In the genomic region with DNA sequence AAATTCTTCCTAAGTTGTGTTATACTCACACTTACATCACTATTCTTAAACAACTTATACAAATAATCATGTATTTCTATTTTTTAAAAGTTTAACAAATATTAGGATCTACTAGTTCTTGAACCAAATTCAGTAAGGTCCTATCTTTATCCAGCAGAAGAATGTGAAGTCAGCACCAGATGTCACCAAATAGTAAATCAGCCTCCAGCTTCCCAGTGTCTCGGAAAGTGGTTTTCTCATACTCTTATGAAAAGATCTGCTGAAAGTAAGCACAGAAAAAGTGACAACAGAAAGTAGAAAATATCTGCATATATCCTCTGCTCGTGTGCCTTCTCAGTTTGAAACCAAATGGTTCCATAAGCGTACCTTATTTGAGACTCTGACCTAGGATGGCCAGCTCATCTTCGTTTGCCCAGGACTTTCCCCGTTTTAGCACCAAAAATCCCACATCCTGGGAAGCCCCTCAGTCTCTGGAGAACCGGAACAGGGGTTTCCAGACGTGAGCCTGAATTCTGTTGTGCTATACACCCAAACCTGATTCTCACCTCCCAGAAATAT, we compare ENCODE assay signal across 15 cellular contexts.
DNase-seq lines count a peak whose midpoint lies in the region; ATAC-seq, FAIRE-seq and TF ChIP-seq lines count a peak whose summit lies in the region.
"Had no signal": no experiment of that assay in that cellular context is flagged by ENCODE, and none has a peak within 500 bp of the region (broad histone marks: within the 10 kb centered on the region; RNA-seq: fewer than 3 reads in every experiment).

No MANE protein-coding gene starts in this region.

- DNase-seq in GM18507 (ENCODE audit: extremely low spot score, insufficient read length, low read depth) = no peak
- DNase-seq in nephron progenitor cell = no peak
- no peak for DNase-seq in Kasumi-1 (lab: John Stamatoyannopoulos, UW)
- DNase-seq in stimulated activated naive B cell treated with anti-CD40 and anti-IgM and Interleukin-4, amounts not matched to agents 10 μg/mL and 1 μg/mL and 100 μg/mL, for 72 hours = no peak
- DNase-seq in activated gamma-delta T cell treated with Interleukin-2 at 50 U/mL for 16 hours = no peak
- DNase-seq: NCI-H1092, NCI-H2227 treated with DMSO at 0.1 percent for 48 hours had no signal

- peak; percentile 27 for ATAC-seq in GM21723 (IDR thresholded peaks at IDR 0.05; ENCODE audit: unreplicated experiment)
- ATAC-seq in HG03442 (IDR thresholded peaks at IDR 0.05; ENCODE audit: unreplicated experiment) = peak; percentile 36
- no peak for ATAC-seq in stimulated activated naive B cell treated with anti-CD40 and anti-IgM and Interleukin-4, amounts not matched to agents 10 μg/mL and 1 μg/mL and 100 μg/mL, for 72 hours (replicated peaks)
- no peak; the same call in 2 of the 3 replicates for ATAC-seq in SK-N-SH treated with all-trans-retinoic acid at 6 μM for 48 hours
- ATAC-seq: activated naive CD4-positive, alpha-beta T cell treated with anti-CD3 and anti-CD28 coated beads, Interleukin-2, amount 50 U/mL, for 72 hours; right cardiac atrium had no signal

- H3K4me1 Mint-ChIP-seq in nephron progenitor cell = peaks cover 51% of the 10 kb centered on the region
- no peaks in the 10 kb centered on the region for H3K4me1 Mint-ChIP-seq in stimulated activated naive B cell treated with anti-CD40 and anti-IgM and Interleukin-4, amounts not matched to agents 10 μg/mL and 1 μg/mL and 100 μg/mL, for 72 hours

- peak; percentile 18 for FAIRE-seq in GM18507 (lab: Jason Lieb, UNC)

- peak overlapping the region; percentile 88 for H3K27ac Mint-ChIP-seq in nephron progenitor cell
- no peak overlapping the region for H3K27ac Mint-ChIP-seq in stimulated activated naive B cell treated with anti-CD40 and anti-IgM and Interleukin-4, amounts not matched to agents 10 μg/mL and 1 μg/mL and 100 μg/mL, for 72 hours
- H3K27ac Mint-ChIP-seq: activated naive CD4-positive, alpha-beta T cell treated with anti-CD3 and anti-CD28 coated beads, Interleukin-2, amount 50 U/mL, for 72 hours; HFFc6; natural killer cell treated with Interleukin-12 subunit alpha and Interleukin-12 subunit beta and Interleukin-15 and Interleukin-18, amount 100 ng/mL, for 72 hours; stimulated activated naive CD8-positive, alpha-beta T cell treated with anti-CD3 and anti-CD28 coated beads, Interleukin-15, Interleukin-2, amounts not matched to agents 100 ng/mL and 50 ng/mL, for 24 hours had no signal

- no peak overlapping the region for H3K4me3 Mint-ChIP-seq in nephron progenitor cell
- H3K4me3 Mint-ChIP-seq in stimulated activated naive B cell treated with anti-CD40 and anti-IgM and Interleukin-4, amounts not matched to agents 10 μg/mL and 1 μg/mL and 100 μg/mL, for 72 hours = no peak overlapping the region
- H3K4me3 Mint-ChIP-seq: HFFc6; natural killer cell treated with Interleukin-12 subunit alpha and Interleukin-12 subunit beta and Interleukin-15 and Interleukin-18, amount 100 ng/mL, for 72 hours; stimulated activated naive CD8-positive, alpha-beta T cell treated with anti-CD3 and anti-CD28 coated beads, Interleukin-15, Interleukin-2, amounts not matched to agents 100 ng/mL and 50 ng/mL, for 24 hours had no signal

- H3K36me3 Mint-ChIP-seq in nephron progenitor cell (ENCODE audit: low read depth) = no peaks in the 10 kb centered on the region
- no peaks in the 10 kb centered on the region for H3K36me3 Mint-ChIP-seq in stimulated activated naive B cell treated with anti-CD40 and anti-IgM and Interleukin-4, amounts not matched to agents 10 μg/mL and 1 μg/mL and 100 μg/mL, for 72 hours
- H3K36me3 Mint-ChIP-seq: activated naive CD4-positive, alpha-beta T cell treated with anti-CD3 and anti-CD28 coated beads, Interleukin-2, amount 50 U/mL, for 72 hours; natural killer cell treated with Interleukin-12 subunit alpha and Interleukin-12 subunit beta and Interleukin-15 and Interleukin-18, amount 100 ng/mL, for 72 hours had no signal

- no peak for TF ChIP-seq CTCF in nephron progenitor cell (IDR thresholded peaks at IDR 0.05)

- peaks cover 12% of the 10 kb centered on the region for H3K9me3 Mint-ChIP-seq in nephron progenitor cell
- no peaks in the 10 kb centered on the region for H3K9me3 Mint-ChIP-seq in stimulated activated naive B cell treated with anti-CD40 and anti-IgM and Interleukin-4, amounts not matched to agents 10 μg/mL and 1 μg/mL and 100 μg/mL, for 72 hours
- H3K9me3 Mint-ChIP-seq: activated naive CD4-positive, alpha-beta T cell treated with anti-CD3 and anti-CD28 coated beads, Interleukin-2, amount 50 U/mL, for 72 hours; HFFc6; natural killer cell treated with Interleukin-12 subunit alpha and Interleukin-12 subunit beta and Interleukin-15 and Interleukin-18, amount 100 ng/mL, for 72 hours; stimulated activated naive CD8-positive, alpha-beta T cell treated with anti-CD3 and anti-CD28 coated beads, Interleukin-15, Interleukin-2, amounts not matched to agents 100 ng/mL and 50 ng/mL, for 24 hours had no signal

- H3K27me3 Mint-ChIP-seq in nephron progenitor cell (ENCODE audit: low read depth, poor library complexity) = no peaks in the 10 kb centered on the region
- H3K27me3 Mint-ChIP-seq in stimulated activated naive B cell treated with anti-CD40 and anti-IgM and Interleukin-4, amounts not matched to agents 10 μg/mL and 1 μg/mL and 100 μg/mL, for 72 hours = no peaks in the 10 kb centered on the region
- H3K27me3 Mint-ChIP-seq: natural killer cell treated with Interleukin-12 subunit alpha and Interleukin-12 subunit beta and Interleukin-15 and Interleukin-18, amount 100 ng/mL, for 72 hours had no signal

TF ChIP-seq in SK-N-SH treated with all-trans-retinoic acid at 6 μM for 48 hours, 23 proteins besides CTCF, POLR2A, EP300 and RAD21 (continues in another document):
- TF ChIP-seq TOX (CRISPR knock-in tag; IDR thresholded peaks at IDR 0.05; ENCODE audit: borderline replicate concordance) (no peak), TCF4 (CRISPR knock-in tag; IDR thresholded peaks at IDR 0.05; ENCODE audit: borderline replicate concordance) (no peak), SNAI2 (CRISPR knock-in tag; IDR thresholded peaks at IDR 0.05) (no peak), GLIS3 (CRISPR knock-in tag; IDR thresholded peaks at IDR 0.05) (no peak), OSR1 (CRISPR knock-in tag; IDR thresholded peaks at IDR 0.05) (no peak), ISL1 (CRISPR knock-in tag; IDR thresholded peaks at IDR 0.05) (no peak), PPARA (CRISPR knock-in tag; IDR thresholded peaks at IDR 0.05; ENCODE audit: borderline replicate concordance) (no peak), ESRRG (CRISPR knock-in tag; IDR thresholded peaks at IDR 0.05) (no peak), ZNF8 (CRISPR knock-in tag; IDR thresholded peaks at IDR 0.05) (no peak), BACH2 (CRISPR knock-in tag; IDR thresholded peaks at IDR 0.05; ENCODE audit: borderline replicate concordance) (no peak), ZNF565 (CRISPR knock-in tag; conservative IDR thresholded peaks at IDR 0.05; ENCODE audit: low read depth) (no peak), ZNF70 (CRISPR knock-in tag; IDR thresholded peaks at IDR 0.05) (no peak), CSDC2 (CRISPR knock-in tag; IDR thresholded peaks at IDR 0.05) (no peak), ZFP30 (CRISPR knock-in tag; IDR thresholded peaks at IDR 0.05) (no peak)
- TF ChIP-seq, protein P1, sequence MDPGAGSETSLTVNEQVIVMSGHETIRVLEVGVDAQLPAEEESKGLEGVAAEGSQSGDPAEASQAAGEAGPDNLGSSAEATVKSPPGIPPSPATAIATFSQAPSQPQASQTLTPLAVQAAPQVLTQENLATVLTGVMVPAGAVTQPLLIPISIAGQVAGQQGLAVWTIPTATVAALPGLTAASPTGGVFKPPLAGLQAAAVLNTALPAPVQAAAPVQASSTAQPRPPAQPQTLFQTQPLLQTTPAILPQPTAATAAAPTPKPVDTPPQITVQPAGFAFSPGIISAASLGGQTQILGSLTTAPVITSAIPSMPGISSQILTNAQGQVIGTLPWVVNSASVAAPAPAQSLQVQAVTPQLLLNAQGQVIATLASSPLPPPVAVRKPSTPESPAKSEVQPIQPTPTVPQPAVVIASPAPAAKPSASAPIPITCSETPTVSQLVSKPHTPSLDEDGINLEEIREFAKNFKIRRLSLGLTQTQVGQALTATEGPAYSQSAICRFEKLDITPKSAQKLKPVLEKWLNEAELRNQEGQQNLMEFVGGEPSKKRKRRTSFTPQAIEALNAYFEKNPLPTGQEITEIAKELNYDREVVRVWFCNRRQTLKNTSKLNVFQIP (CRISPR knock-in tag; IDR thresholded peaks at IDR 0.05; ENCODE audit: borderline replicate concordance, low read depth) = no peak
- TF ChIP-seq, protein P2, sequence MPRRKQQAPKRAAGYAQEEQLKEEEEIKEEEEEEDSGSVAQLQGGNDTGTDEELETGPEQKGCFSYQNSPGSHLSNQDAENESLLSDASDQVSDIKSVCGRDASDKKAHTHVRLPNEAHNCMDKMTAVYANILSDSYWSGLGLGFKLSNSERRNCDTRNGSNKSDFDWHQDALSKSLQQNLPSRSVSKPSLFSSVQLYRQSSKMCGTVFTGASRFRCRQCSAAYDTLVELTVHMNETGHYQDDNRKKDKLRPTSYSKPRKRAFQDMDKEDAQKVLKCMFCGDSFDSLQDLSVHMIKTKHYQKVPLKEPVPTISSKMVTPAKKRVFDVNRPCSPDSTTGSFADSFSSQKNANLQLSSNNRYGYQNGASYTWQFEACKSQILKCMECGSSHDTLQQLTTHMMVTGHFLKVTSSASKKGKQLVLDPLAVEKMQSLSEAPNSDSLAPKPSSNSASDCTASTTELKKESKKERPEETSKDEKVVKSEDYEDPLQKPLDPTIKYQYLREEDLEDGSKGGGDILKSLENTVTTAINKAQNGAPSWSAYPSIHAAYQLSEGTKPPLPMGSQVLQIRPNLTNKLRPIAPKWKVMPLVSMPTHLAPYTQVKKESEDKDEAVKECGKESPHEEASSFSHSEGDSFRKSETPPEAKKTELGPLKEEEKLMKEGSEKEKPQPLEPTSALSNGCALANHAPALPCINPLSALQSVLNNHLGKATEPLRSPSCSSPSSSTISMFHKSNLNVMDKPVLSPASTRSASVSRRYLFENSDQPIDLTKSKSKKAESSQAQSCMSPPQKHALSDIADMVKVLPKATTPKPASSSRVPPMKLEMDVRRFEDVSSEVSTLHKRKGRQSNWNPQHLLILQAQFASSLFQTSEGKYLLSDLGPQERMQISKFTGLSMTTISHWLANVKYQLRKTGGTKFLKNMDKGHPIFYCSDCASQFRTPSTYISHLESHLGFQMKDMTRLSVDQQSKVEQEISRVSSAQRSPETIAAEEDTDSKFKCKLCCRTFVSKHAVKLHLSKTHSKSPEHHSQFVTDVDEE (CRISPR knock-in tag; IDR thresholded peaks at IDR 0.05) = no peak

Comparison
In these comparisons a context has a peak if more than half of its experiments do, and no peak if none do; other contexts are left out.
1. ATAC-seq: peak in GM21723 (single experiment) and HG03442 (single experiment); none in stimulated activated naive B cell treated with anti-CD40 and anti-IgM and Interleukin-4, amounts not matched to agents 10 μg/mL and 1 μg/mL and 100 μg/mL, for 72 hours (0 of 2) and SK-N-SH treated with all-trans-retinoic acid at 6 μM for 48 hours (single experiment).